ENCODE assay signal across 1 cellular context in the genomic region with DNA sequence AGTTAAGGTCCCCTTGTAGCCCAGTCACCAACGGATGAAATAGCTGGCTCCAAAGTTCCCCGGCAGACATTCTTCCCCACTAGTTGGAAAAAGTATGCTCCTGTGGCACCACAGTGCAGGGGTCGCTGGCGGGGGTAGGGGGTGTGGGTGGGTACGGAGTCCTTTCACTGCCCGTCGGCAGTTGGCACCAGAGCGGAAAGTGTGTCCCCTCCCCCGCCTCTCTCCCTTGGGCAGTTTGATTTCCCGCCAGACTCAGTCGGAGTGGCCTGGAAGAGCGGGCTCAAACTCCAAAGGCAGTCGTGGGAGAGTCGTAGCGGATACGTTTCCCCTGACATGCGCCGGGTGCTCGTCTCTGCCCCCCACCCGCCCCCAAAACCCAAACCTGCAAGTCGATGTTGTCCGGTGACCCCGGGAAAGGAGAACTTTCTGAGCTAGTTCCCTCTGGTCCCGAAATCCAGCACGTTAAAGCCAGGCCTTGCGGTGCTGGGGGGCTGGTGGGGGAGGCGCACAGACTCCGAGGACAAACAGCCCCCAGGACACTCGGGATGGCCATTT.
A peak's percentile ranks its signal among the peaks of the same experiment; 100 is the strongest.
TF ChIP-seq lines count a peak whose summit lies in the region.

No MANE protein-coding gene starts in this region.

TF ChIP-seq in H1, 55 proteins besides CTCF, POLR2A, EP300 and RAD21:
- TF ChIP-seq ASH2L (IDR thresholded peaks at IDR 0.05; ENCODE audit: low read length) (peak; percentile 69), CEBPB (IDR thresholded peaks at IDR 0.05; ENCODE audit: low read depth, low read length) (no peak), BRCA1 (IDR thresholded peaks at IDR 0.05; ENCODE audit: low read depth, low read length) (no peak), EZH2 (IDR thresholded peaks at IDR 0.05; ENCODE audit: low read depth, low read length, severe bottlenecking) (peak; percentile 33), RNF2 (IDR thresholded peaks at IDR 0.05; ENCODE audit: borderline replicate concordance, low read depth, low read length, missing control alignments, poor library complexity, severe bottlenecking) (peak; percentile 20), JUN (IDR thresholded peaks at IDR 0.05; ENCODE audit: low read depth, low read length) (no peak)
- TF ChIP-seq, protein P1, sequence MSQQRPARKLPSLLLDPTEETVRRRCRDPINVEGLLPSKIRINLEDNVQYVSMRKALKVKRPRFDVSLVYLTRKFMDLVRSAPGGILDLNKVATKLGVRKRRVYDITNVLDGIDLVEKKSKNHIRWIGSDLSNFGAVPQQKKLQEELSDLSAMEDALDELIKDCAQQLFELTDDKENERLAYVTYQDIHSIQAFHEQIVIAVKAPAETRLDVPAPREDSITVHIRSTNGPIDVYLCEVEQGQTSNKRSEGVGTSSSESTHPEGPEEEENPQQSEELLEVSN (IDR thresholded peaks at IDR 0.05), result peak; percentile 34; the same call in 1 of the 2 replicates
- TF ChIP-seq, protein P2, sequence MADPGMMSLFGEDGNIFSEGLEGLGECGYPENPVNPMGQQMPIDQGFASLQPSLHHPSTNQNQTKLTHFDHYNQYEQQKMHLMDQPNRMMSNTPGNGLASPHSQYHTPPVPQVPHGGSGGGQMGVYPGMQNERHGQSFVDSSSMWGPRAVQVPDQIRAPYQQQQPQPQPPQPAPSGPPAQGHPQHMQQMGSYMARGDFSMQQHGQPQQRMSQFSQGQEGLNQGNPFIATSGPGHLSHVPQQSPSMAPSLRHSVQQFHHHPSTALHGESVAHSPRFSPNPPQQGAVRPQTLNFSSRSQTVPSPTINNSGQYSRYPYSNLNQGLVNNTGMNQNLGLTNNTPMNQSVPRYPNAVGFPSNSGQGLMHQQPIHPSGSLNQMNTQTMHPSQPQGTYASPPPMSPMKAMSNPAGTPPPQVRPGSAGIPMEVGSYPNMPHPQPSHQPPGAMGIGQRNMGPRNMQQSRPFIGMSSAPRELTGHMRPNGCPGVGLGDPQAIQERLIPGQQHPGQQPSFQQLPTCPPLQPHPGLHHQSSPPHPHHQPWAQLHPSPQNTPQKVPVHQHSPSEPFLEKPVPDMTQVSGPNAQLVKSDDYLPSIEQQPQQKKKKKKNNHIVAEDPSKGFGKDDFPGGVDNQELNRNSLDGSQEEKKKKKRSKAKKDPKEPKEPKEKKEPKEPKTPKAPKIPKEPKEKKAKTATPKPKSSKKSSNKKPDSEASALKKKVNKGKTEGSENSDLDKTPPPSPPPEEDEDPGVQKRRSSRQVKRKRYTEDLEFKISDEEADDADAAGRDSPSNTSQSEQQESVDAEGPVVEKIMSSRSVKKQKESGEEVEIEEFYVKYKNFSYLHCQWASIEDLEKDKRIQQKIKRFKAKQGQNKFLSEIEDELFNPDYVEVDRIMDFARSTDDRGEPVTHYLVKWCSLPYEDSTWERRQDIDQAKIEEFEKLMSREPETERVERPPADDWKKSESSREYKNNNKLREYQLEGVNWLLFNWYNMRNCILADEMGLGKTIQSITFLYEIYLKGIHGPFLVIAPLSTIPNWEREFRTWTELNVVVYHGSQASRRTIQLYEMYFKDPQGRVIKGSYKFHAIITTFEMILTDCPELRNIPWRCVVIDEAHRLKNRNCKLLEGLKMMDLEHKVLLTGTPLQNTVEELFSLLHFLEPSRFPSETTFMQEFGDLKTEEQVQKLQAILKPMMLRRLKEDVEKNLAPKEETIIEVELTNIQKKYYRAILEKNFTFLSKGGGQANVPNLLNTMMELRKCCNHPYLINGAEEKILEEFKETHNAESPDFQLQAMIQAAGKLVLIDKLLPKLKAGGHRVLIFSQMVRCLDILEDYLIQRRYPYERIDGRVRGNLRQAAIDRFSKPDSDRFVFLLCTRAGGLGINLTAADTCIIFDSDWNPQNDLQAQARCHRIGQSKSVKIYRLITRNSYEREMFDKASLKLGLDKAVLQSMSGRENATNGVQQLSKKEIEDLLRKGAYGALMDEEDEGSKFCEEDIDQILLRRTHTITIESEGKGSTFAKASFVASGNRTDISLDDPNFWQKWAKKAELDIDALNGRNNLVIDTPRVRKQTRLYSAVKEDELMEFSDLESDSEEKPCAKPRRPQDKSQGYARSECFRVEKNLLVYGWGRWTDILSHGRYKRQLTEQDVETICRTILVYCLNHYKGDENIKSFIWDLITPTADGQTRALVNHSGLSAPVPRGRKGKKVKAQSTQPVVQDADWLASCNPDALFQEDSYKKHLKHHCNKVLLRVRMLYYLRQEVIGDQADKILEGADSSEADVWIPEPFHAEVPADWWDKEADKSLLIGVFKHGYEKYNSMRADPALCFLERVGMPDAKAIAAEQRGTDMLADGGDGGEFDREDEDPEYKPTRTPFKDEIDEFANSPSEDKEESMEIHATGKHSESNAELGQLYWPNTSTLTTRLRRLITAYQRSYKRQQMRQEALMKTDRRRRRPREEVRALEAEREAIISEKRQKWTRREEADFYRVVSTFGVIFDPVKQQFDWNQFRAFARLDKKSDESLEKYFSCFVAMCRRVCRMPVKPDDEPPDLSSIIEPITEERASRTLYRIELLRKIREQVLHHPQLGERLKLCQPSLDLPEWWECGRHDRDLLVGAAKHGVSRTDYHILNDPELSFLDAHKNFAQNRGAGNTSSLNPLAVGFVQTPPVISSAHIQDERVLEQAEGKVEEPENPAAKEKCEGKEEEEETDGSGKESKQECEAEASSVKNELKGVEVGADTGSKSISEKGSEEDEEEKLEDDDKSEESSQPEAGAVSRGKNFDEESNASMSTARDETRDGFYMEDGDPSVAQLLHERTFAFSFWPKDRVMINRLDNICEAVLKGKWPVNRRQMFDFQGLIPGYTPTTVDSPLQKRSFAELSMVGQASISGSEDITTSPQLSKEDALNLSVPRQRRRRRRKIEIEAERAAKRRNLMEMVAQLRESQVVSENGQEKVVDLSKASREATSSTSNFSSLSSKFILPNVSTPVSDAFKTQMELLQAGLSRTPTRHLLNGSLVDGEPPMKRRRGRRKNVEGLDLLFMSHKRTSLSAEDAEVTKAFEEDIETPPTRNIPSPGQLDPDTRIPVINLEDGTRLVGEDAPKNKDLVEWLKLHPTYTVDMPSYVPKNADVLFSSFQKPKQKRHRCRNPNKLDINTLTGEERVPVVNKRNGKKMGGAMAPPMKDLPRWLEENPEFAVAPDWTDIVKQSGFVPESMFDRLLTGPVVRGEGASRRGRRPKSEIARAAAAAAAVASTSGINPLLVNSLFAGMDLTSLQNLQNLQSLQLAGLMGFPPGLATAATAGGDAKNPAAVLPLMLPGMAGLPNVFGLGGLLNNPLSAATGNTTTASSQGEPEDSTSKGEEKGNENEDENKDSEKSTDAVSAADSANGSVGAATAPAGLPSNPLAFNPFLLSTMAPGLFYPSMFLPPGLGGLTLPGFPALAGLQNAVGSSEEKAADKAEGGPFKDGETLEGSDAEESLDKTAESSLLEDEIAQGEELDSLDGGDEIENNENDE (IDR thresholded peaks at IDR 0.05; ENCODE audit: insufficient replicate concordance, low read length), result no peak
